Comparison of ENCODE assay signal across 8 cellular contexts in the genomic region with DNA sequence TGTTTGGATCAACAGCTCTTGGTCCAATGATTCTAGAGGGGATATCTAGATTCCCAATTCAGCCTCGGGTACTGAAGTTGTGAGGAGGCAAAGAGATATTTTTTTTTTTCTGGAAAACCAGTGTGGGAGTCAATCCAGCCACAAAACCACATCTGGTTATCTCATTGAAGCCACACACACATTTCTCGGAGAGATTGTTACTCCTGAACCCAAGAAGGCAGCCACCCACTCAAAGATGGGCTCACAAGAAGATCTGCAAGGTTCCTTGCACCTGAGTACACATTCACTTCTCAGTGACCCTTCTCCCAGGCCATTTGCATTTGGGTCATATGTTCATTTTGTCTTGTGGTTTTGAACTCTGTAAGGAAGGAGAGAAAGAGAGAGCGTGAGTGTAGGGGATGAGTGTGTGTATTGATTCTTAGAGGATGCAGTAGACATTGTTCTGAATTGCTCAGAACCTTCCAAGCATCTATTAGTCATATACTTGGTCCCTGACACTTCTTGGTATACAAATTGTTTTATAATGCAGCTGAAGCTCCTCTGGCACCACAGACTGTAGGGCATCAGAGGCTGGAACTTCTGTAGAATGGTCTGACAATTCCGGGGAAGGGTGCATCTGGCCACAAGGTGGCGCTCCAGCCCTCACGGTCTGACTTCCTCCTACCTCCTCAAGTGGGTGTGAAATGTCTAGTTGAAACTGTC. TPM values are rescaled to one million over a fixed set of nuclear protein-coding genes. Genes with fewer than 3 reads are reported as not detected.
DNase-seq lines count a peak whose midpoint lies in the region; ATAC-seq lines count a peak whose summit lies in the region.

No MANE protein-coding gene starts in this region.

- DNase-seq in AG08396 (ENCODE audit: low spot score) (peak; percentile 62), NCI-H510A treated with DMSO at 0.1 percent for 48 hours (lab: John Stamatoyannopoulos, UW) (peak; percentile 48), cerebellar cortex (ENCODE audit: low spot score) (peak; percentile 74), left lobe of liver (ENCODE audit: low spot score) (peak; percentile 71)
- peak; percentile 94 for DNase-seq in activated CD4-positive, alpha-beta T cell treated with anti-CD3 and anti-CD28 coated beads for 48 hours
- peak; percentile 87 to 91 for DNase-seq in stimulated activated CD4-positive, alpha-beta T cell treated with anti-CD3 and anti-CD28 coated beads, Interleukin-4, amount 100 ng/mL, for 48 hours (ENCODE audit: low read depth in 2 of 2)

- ATAC-seq in GM18868 (IDR thresholded peaks at IDR 0.05; ENCODE audit: unreplicated experiment) (peak; percentile 89), HG03175 (IDR thresholded peaks at IDR 0.05; ENCODE audit: unreplicated experiment) (peak; percentile 80), left lobe of liver (peak; percentile 95)

RNA-seq across cellular contexts. Expression of gene TRA2B, which starts 39.3 kb away (rescaled TPM):
- total RNA-seq in left lobe of liver: 40.4 TPM

Comparison
In these comparisons a context has a peak if more than half of its experiments do, and no peak if none do; other contexts are left out.
1. Peak in every context shown above with its lines: DNase-seq and ATAC-seq.